8 cellular contexts compared by ENCODE assay signal in the genomic region with DNA sequence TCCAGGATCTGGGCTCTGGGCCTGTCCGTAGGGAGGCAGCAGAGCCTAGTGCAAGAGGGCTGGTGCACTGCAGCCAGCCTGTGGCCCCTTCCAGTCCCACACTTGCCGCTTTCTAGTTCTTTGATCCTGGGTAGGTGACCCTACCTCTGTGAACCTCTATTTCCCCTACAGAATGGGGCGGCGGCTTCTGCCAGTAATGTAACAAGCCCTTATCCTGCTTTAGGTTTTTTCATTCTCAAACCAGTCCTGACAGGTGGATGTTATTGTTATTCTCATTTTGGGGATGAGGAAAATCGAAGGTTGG. TPM values are rescaled to one million over a fixed set of nuclear protein-coding genes. Genes with fewer than 3 reads are reported as not detected.
A peak's percentile ranks its signal among the peaks of the same experiment; 100 is the strongest.
DNase-seq lines count a peak whose midpoint lies in the region; ATAC-seq and TF ChIP-seq lines count a peak whose summit lies in the region.

No MANE protein-coding gene starts in this region.

- H3K4me3 Mint-ChIP-seq in CD4-positive, CD25-positive, alpha-beta regulatory T cell: peak overlapping the region; percentile 82 to 98 (median 91)
- peak overlapping the region; percentile 82 for H3K4me3 Mint-ChIP-seq in activated CD8-positive, alpha-beta T cell treated with anti-CD3 and anti-CD28 coated beads, Interleukin-2, amount 10 ng/mL, durations not matched to agents 7 days and 5 days
- peak overlapping the region; percentile 82 for H3K4me3 Mint-ChIP-seq in stimulated activated memory B cell treated with anti-CD40 and anti-IgM and Interleukin-4, amounts not matched to agents 10 μg/mL and 1 μg/mL and 100 μg/mL, for 72 hours

- H3K4me1 ChIP-seq in CD4-positive, CD25-positive, alpha-beta regulatory T cell (ENCODE audit: control insufficient read depth, insufficient read depth, low read length, poor library complexity, severe bottlenecking): peaks cover 22% of the 10 kb centered on the region

- peak overlapping the region; percentile 26 to 82 (median 69) for H3K27ac Mint-ChIP-seq in CD4-positive, CD25-positive, alpha-beta regulatory T cell
- H3K27ac Mint-ChIP-seq in activated CD8-positive, alpha-beta T cell treated with anti-CD3 and anti-CD28 coated beads, Interleukin-2, amount 10 ng/mL, durations not matched to agents 7 days and 5 days: peak overlapping the region; percentile 70
- peak overlapping the region; percentile 75 for H3K27ac Mint-ChIP-seq in stimulated activated memory B cell treated with anti-CD40 and anti-IgM and Interleukin-4, amounts not matched to agents 10 μg/mL and 1 μg/mL and 100 μg/mL, for 72 hours

- H3K9me3 ChIP-seq in CD4-positive, CD25-positive, alpha-beta regulatory T cell (ENCODE audit: control insufficient read depth in 2 of 2, low read length in 2 of 2): no peaks in the 10 kb centered on the region

- ATAC-seq in CD4-positive, CD25-positive, alpha-beta regulatory T cell (ENCODE audit: low read depth in 2 of 2): no peak
- ATAC-seq in activated CD8-positive, alpha-beta T cell treated with anti-CD3 and anti-CD28 coated beads, Interleukin-2, amount 10 ng/mL, durations not matched to agents 7 days and 5 days: no peak
- ATAC-seq in stimulated activated memory B cell treated with anti-CD40 and anti-IgM and Interleukin-4, amounts not matched to agents 10 μg/mL and 1 μg/mL and 100 μg/mL, for 72 hours: no peak
- ATAC-seq in GM18517 (IDR thresholded peaks at IDR 0.05; ENCODE audit: unreplicated experiment): no peak
- no peak for ATAC-seq in GM21723 (IDR thresholded peaks at IDR 0.05; ENCODE audit: unreplicated experiment)

- peaks cover 23% of the 10 kb centered on the region for H3K36me3 ChIP-seq in CD4-positive, CD25-positive, alpha-beta regulatory T cell (ENCODE audit: control insufficient read depth, insufficient read depth, low read length)

- H3K36me3 Mint-ChIP-seq in CD4-positive, CD25-positive, alpha-beta regulatory T cell: peaks cover 4% of the 10 kb centered on the region
- peaks cover 4% of the 10 kb centered on the region for H3K36me3 Mint-ChIP-seq in activated CD8-positive, alpha-beta T cell treated with anti-CD3 and anti-CD28 coated beads, Interleukin-2, amount 10 ng/mL, durations not matched to agents 7 days and 5 days (ENCODE audit: low read depth)
- H3K36me3 Mint-ChIP-seq in stimulated activated memory B cell treated with anti-CD40 and anti-IgM and Interleukin-4, amounts not matched to agents 10 μg/mL and 1 μg/mL and 100 μg/mL, for 72 hours: peaks cover 3% of the 10 kb centered on the region

- no peaks in the 10 kb centered on the region for H3K27me3 Mint-ChIP-seq in CD4-positive, CD25-positive, alpha-beta regulatory T cell
- H3K27me3 Mint-ChIP-seq in activated CD8-positive, alpha-beta T cell treated with anti-CD3 and anti-CD28 coated beads, Interleukin-2, amount 10 ng/mL, durations not matched to agents 7 days and 5 days (ENCODE audit: low read depth): no peaks in the 10 kb centered on the region
- H3K27me3 Mint-ChIP-seq in stimulated activated memory B cell treated with anti-CD40 and anti-IgM and Interleukin-4, amounts not matched to agents 10 μg/mL and 1 μg/mL and 100 μg/mL, for 72 hours: no peaks in the 10 kb centered on the region

- peaks cover 0 to 2% (median 0%) of the 10 kb centered on the region in 7 donors for H3K9me3 Mint-ChIP-seq in CD4-positive, CD25-positive, alpha-beta regulatory T cell
- H3K9me3 Mint-ChIP-seq in activated CD8-positive, alpha-beta T cell treated with anti-CD3 and anti-CD28 coated beads, Interleukin-2, amount 10 ng/mL, durations not matched to agents 7 days and 5 days (ENCODE audit: insufficient read depth): no peaks in the 10 kb centered on the region
- H3K9me3 Mint-ChIP-seq in stimulated activated memory B cell treated with anti-CD40 and anti-IgM and Interleukin-4, amounts not matched to agents 10 μg/mL and 1 μg/mL and 100 μg/mL, for 72 hours: no peaks in the 10 kb centered on the region

- peaks cover 0 to 34% (median 6%) of the 10 kb centered on the region in 4 donors for H3K4me1 Mint-ChIP-seq in CD4-positive, CD25-positive, alpha-beta regulatory T cell
- H3K4me1 Mint-ChIP-seq in activated CD8-positive, alpha-beta T cell treated with anti-CD3 and anti-CD28 coated beads, Interleukin-2, amount 10 ng/mL, durations not matched to agents 7 days and 5 days (ENCODE audit: low read depth): peaks cover 19% of the 10 kb centered on the region
- H3K4me1 Mint-ChIP-seq in stimulated activated memory B cell treated with anti-CD40 and anti-IgM and Interleukin-4, amounts not matched to agents 10 μg/mL and 1 μg/mL and 100 μg/mL, for 72 hours: peaks cover 12% of the 10 kb centered on the region

- CTCF ChIA-PET in activated CD8-positive, alpha-beta T cell treated with anti-CD3 and anti-CD28 coated beads, Interleukin-2, amount 10 ng/mL, durations not matched to agents 7 days and 5 days (lab: Charles Lee): interaction anchor here (1.4 kb wide), 1 partner anchor 27 kb away, joined by 4 read pairs; a partner anchor contains a TSS

- POLR2A ChIA-PET in activated CD8-positive, alpha-beta T cell treated with anti-CD3 and anti-CD28 coated beads, Interleukin-2, amount 10 ng/mL, durations not matched to agents 7 days and 5 days (lab: Charles Lee): interaction anchor here (0.5 to 0.8 kb wide), 3 partner anchors 27 to 291 kb away, joined by 3 read pairs; a partner anchor contains a TSS

- DNase-seq in CD4-positive, CD25-positive, alpha-beta regulatory T cell: no peak
- no peak for DNase-seq in HFF-Myc (ENCODE audit: extremely low read depth, low read depth)
- no peak for DNase-seq in activated CD8-positive, alpha-beta T cell treated with anti-CD3 and anti-CD28 coated beads, Interleukin-2, amount 10 ng/mL, durations not matched to agents 7 days and 5 days
- DNase-seq in NCI-H2227 (lab: John Stamatoyannopoulos, UW; ENCODE audit: unreplicated experiment): no peak

- H3K27me3 ChIP-seq in CD4-positive, CD25-positive, alpha-beta regulatory T cell (ENCODE audit: control insufficient read depth, insufficient read depth, low read length): no peaks in the 10 kb centered on the region

- peak overlapping the region; percentile 74 for H3K4me3 ChIP-seq in CD4-positive, CD25-positive, alpha-beta regulatory T cell (ENCODE audit: low read depth, low read length)
- peak overlapping the region; percentile 92 for H3K4me3 ChIP-seq in HFF-Myc (replicated peaks; ENCODE audit: low read depth, low read length)
- peak overlapping the region; percentile 82 for H3K4me3 ChIP-seq in iPS-11a (ENCODE audit: low read depth, low read length)

- H3K27ac ChIP-seq in CD4-positive, CD25-positive, alpha-beta regulatory T cell (ENCODE audit: insufficient read depth, low read length, poor library complexity, severe bottlenecking): peak overlapping the region; percentile 72

- peak; percentile 21 for TF ChIP-seq CTCF in HFF-Myc (IDR thresholded peaks at IDR 0.05; ENCODE audit: low read depth, low read length, missing control alignments)

RNA-seq across cellular contexts. Expression of a gene that starts 0.7 kb away (rescaled TPM):
- total RNA-seq in CD4-positive, CD25-positive, alpha-beta regulatory T cell: 38.7 TPM
- polyA plus RNA-seq in CD4-positive, CD25-positive, alpha-beta regulatory T cell: 10 to 100 TPM; 11.6 to 15.7 (median 14.4) TPM
- total RNA-seq in activated CD8-positive, alpha-beta T cell treated with anti-CD3 and anti-CD28 coated beads, Interleukin-2, amount 10 ng/mL, durations not matched to agents 7 days and 5 days: 10 to 100 TPM; 33.8 to 34.3 TPM

RNA-seq across cellular contexts. Expression of a gene that starts 9.5 kb away (rescaled TPM):
- 14.2 TPM for total RNA-seq in CD4-positive, CD25-positive, alpha-beta regulatory T cell
- 10 to 100 TPM in 2 of 4 donors, 1 to 10 TPM in 2; 6.1 to 13.4 (median 8.8) TPM for polyA plus RNA-seq in CD4-positive, CD25-positive, alpha-beta regulatory T cell
- 10 to 100 TPM; 28.5 to 29.0 TPM for total RNA-seq in activated CD8-positive, alpha-beta T cell treated with anti-CD3 and anti-CD28 coated beads, Interleukin-2, amount 10 ng/mL, durations not matched to agents 7 days and 5 days

RNA-seq across cellular contexts. Expression of a gene that starts 12.1 kb away (rescaled TPM):
- total RNA-seq in CD4-positive, CD25-positive, alpha-beta regulatory T cell: 0.37 TPM
- polyA plus RNA-seq in CD4-positive, CD25-positive, alpha-beta regulatory T cell: not detected
- total RNA-seq in activated CD8-positive, alpha-beta T cell treated with anti-CD3 and anti-CD28 coated beads, Interleukin-2, amount 10 ng/mL, durations not matched to agents 7 days and 5 days: 1 to 10 TPM; 3.3 to 4.1 TPM

RNA-seq across cellular contexts. Expression of a gene that starts 13.5 kb away (rescaled TPM):
- 10.9 TPM for total RNA-seq in CD4-positive, CD25-positive, alpha-beta regulatory T cell
- polyA plus RNA-seq in CD4-positive, CD25-positive, alpha-beta regulatory T cell: under 1 TPM in 2 of 4 donors, not detected in 2; 0.08 to 0.33 TPM
- total RNA-seq in activated CD8-positive, alpha-beta T cell treated with anti-CD3 and anti-CD28 coated beads, Interleukin-2, amount 10 ng/mL, durations not matched to agents 7 days and 5 days: 10 to 100 TPM; 14.8 to 15.0 TPM

RNA-seq across cellular contexts. Expression of a gene that starts 18.9 kb away (rescaled TPM):
- total RNA-seq in CD4-positive, CD25-positive, alpha-beta regulatory T cell: 23.5 TPM
- 10 to 100 TPM; 20.9 to 31.1 (median 24.3) TPM for polyA plus RNA-seq in CD4-positive, CD25-positive, alpha-beta regulatory T cell
- total RNA-seq in activated CD8-positive, alpha-beta T cell treated with anti-CD3 and anti-CD28 coated beads, Interleukin-2, amount 10 ng/mL, durations not matched to agents 7 days and 5 days: 10 to 100 TPM; 34.5 to 37.8 TPM
